Comparison of ENCODE assay signal across 14 cellular contexts in genomic region chr4:3514806-3515421, GRCh38. TPM values are rescaled to one million over a fixed set of nuclear protein-coding genes. Genes with fewer than 3 reads are reported as not detected.
DNase-seq lines count a peak whose midpoint lies in the region; ATAC-seq and TF ChIP-seq lines count a peak whose summit lies in the region.
"Had no signal": no experiment of that assay in that cellular context is flagged by ENCODE, and none has a peak within 500 bp of the region (broad histone marks: within the 10 kb centered on the region; RNA-seq: fewer than 3 reads in every experiment).

No MANE protein-coding gene starts in this region.

- no peak for ATAC-seq in GM18511 (IDR thresholded peaks at IDR 0.05; ENCODE audit: unreplicated experiment)
- ATAC-seq: gastroesophageal sphincter had no signal

- peaks cover 80% of the 10 kb centered on the region for H3K36me3 ChIP-seq in BE2C
- H3K36me3 ChIP-seq in endodermal cell (ENCODE audit: control insufficient read depth, insufficient read depth, low read length), result peaks cover 52% of the 10 kb centered on the region

- DNase-seq in BE2C (peak; percentile 46), endodermal cell (peak; percentile 89), mesothelial cell of epicardium (ENCODE audit: low spot score in 2 of 2, unreplicated experiment in 2 of 2) (no peak), H4 (ENCODE audit: low spot score) (no peak), inferior parietal cortex (ENCODE audit: extremely low spot score) (no peak)
- no peak for DNase-seq in activated CD4-positive, alpha-beta T cell treated with anti-CD3 and anti-CD28 coated beads for 1 hour
- DNase-seq: cerebellar nuclear complex, DMS 273 treated with DMSO at 0.1 percent for 48 hours had no signal

- H3K27ac ChIP-seq in endodermal cell (ENCODE audit: low read depth, low read length), result no peak overlapping the region
- H3K27ac ChIP-seq: gastroesophageal sphincter, SJSA1 had no signal

- whole genome bisulfite sequencing in endodermal cell (ENCODE audit: insufficient coverage in 1 of 2, insufficient read length in 1 of 2), 2 experiments, result 88 to 98% methylated on average over 19 to 31 of the region's 31 CpGs

- H3K36me3 Mint-ChIP-seq in endodermal cell (ENCODE audit: low read depth) (peaks cover 73% of the 10 kb centered on the region), mesothelial cell of epicardium (peaks cover 39% of the 10 kb centered on the region)

- no peaks in the 10 kb centered on the region for H3K4me1 ChIP-seq in BE2C
- no peaks in the 10 kb centered on the region for H3K4me1 ChIP-seq in endodermal cell (ENCODE audit: control insufficient read depth, insufficient read depth, low read length)
- H3K4me1 ChIP-seq: gastroesophageal sphincter, SJSA1 had no signal

- no peaks in the 10 kb centered on the region for H3K27me3 ChIP-seq in BE2C
- H3K27me3 ChIP-seq in endodermal cell (ENCODE audit: control insufficient read depth, insufficient read depth, low read length, poor library complexity, severe bottlenecking), result no peaks in the 10 kb centered on the region
- H3K27me3 ChIP-seq: gastroesophageal sphincter, SJSA1 had no signal

- peak overlapping the region; percentile 89 for H3K27ac Mint-ChIP-seq in endodermal cell
- no peak overlapping the region for H3K27ac Mint-ChIP-seq in mesothelial cell of epicardium
- H3K27ac Mint-ChIP-seq: activated T-helper 2 cell treated with anti-CD3 and anti-CD28 coated beads, Interferon-gamma antibody, Interleukin-2, Interleukin-4, amounts not matched to agents 10 μg/mL and 5 μg/mL and 100 μg/mL, durations not matched to agents 14 hours and 24 hours and 36 hours had no signal

- H3K4me1 Mint-ChIP-seq in endodermal cell (no peaks in the 10 kb centered on the region), mesothelial cell of epicardium (no peaks in the 10 kb centered on the region)

- no peak overlapping the region for H3K9ac ChIP-seq in endodermal cell (ENCODE audit: extremely low read depth, low read length, poor library complexity, severe bottlenecking)

- H3K9me3 Mint-ChIP-seq in endodermal cell (no peaks in the 10 kb centered on the region), mesothelial cell of epicardium (no peaks in the 10 kb centered on the region)
- H3K9me3 Mint-ChIP-seq: activated T-helper 2 cell treated with anti-CD3 and anti-CD28 coated beads, Interferon-gamma antibody, Interleukin-2, Interleukin-4, amounts not matched to agents 10 μg/mL and 5 μg/mL and 100 μg/mL, durations not matched to agents 14 hours and 24 hours and 36 hours had no signal

- no peaks in the 10 kb centered on the region for H3K27me3 Mint-ChIP-seq in endodermal cell (ENCODE audit: insufficient read depth)
- no peaks in the 10 kb centered on the region for H3K27me3 Mint-ChIP-seq in mesothelial cell of epicardium (ENCODE audit: low read depth)

- H3K4me3 Mint-ChIP-seq in endodermal cell (no peak overlapping the region), mesothelial cell of epicardium (no peak overlapping the region)

- no peaks in the 10 kb centered on the region for H3K9me3 ChIP-seq in BE2C
- no peaks in the 10 kb centered on the region for H3K9me3 ChIP-seq in endodermal cell (ENCODE audit: control insufficient read depth, low read length)
- H3K9me3 ChIP-seq: gastroesophageal sphincter, SJSA1 had no signal

- H3K4me3 ChIP-seq in BE2C (ENCODE audit: low read depth, low read length), result no peak overlapping the region
- H3K4me3 ChIP-seq in endodermal cell (ENCODE audit: low read length), result no peak overlapping the region
- H3K4me3 ChIP-seq: gastroesophageal sphincter, SJSA1 had no signal

- TF ChIP-seq CTCF in BE2C (IDR thresholded peaks at IDR 0.05; ENCODE audit: low read depth, low read length) (peak; percentile 36), LNCAP (IDR thresholded peaks at IDR 0.05) (0 out of 2 replicates have a peak, but pooled peaks have one; percentile 21), endodermal cell (conservative IDR thresholded peaks at IDR 0.05) (peak; percentile 81), mesothelial cell of epicardium (IDR thresholded peaks at IDR 0.05; ENCODE audit: unreplicated experiment) (peak; percentile 26)

RNA-seq across cellular contexts. Expression of gene LRPAP1, which starts 17.3 kb away (rescaled TPM):
- 74.0 TPM for polyA plus RNA-seq in BE2C (2012; ENCODE audit: insufficient read depth, insufficient read length, low read depth)
- total RNA-seq in endodermal cell (100 to 1,000 TPM; 111 to 129 TPM), mesothelial cell of epicardium (116 to 121 TPM (median 118 TPM) in 3 replicates)
- 89.0 TPM for polyA plus RNA-seq in endodermal cell (2013, experiment 1 of 2)
- polyA plus RNA-seq in endodermal cell (2013, experiment 2 of 2), result 75.9 TPM
- total RNA-seq in H4 (2014; rRNA removed; shearing (Covaris generic)), result 257 and 281 TPM in 2 replicates

RNA-seq across cellular contexts. Expression of gene DOK7, which starts 51.8 kb away (rescaled TPM):
- 0.83 TPM for polyA plus RNA-seq in BE2C (2012; ENCODE audit: insufficient read depth, insufficient read length, low read depth)
- total RNA-seq in endodermal cell, result 1 to 10 TPM in 1 of 2 donors, under 1 TPM in 1; 0.38 to 1.3 TPM
- 0.46 TPM for polyA plus RNA-seq in endodermal cell (2013, experiment 1 of 2)
- polyA plus RNA-seq in endodermal cell (2013, experiment 2 of 2), result 1.0 TPM
- total RNA-seq in mesothelial cell of epicardium, result 4.0 to 4.8 TPM (median 4.5 TPM) in 3 replicates
- total RNA-seq in H4 (2014; rRNA removed; shearing (Covaris generic)), result 0.04 and 0.58 TPM in 2 replicates
- total RNA-seq: activated T-helper 2 cell treated with anti-CD3 and anti-CD28 coated beads, Interferon-gamma antibody, Interleukin-2, Interleukin-4, amounts not matched to agents 10 μg/mL and 5 μg/mL and 100 μg/mL, durations not matched to agents 14 hours and 24 hours and 36 hours; mesenteric fat pad had no signal

Comparison
In these comparisons a context has a peak if more than half of its experiments do, and no peak if none do; other contexts are left out.
1. DNase-seq: peak in BE2C (single experiment) and endodermal cell (single experiment); none in mesothelial cell of epicardium (0 of 2), H4 (single experiment), activated CD4-positive, alpha-beta T cell treated with anti-CD3 and anti-CD28 coated beads for 1 hour (single experiment) and inferior parietal cortex (single experiment).
2. CTCF ChIP-seq: peak in every context shown above with its lines; median percentile 81 in endodermal cell; 36 in BE2C; 26 in mesothelial cell of epicardium; 21 in LNCAP.